In the genomic region with DNA sequence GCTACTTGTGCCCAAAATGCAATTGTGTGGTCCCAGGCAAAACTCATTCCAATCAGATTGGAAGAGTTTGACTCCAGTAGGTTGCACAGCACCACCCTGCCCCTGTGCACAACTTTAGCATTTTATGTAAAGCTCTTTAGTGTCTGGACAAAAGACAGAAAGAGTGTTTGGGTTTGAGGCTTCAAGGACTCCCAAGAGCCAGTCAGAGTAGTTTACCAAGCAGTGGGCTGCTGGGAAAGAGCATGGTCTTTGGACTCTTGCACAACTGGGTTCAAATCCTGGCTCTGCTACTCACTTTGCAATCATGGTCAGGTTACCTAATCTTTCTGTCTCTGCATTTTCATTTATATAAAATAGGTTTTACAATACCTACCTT, we compare ENCODE assay signal across 1 cellular context.
TF ChIP-seq lines count a peak whose summit lies in the region.

No MANE protein-coding gene starts in this region.

TF ChIP-seq in HepG2, 621 proteins besides CTCF, POLR2A, EP300 and RAD21 (continued from another document):
- peak; percentile 60 for TF ChIP-seq ELF3 (CRISPR knock-in tag; IDR thresholded peaks at IDR 0.05)
- TF ChIP-seq, protein P1, sequence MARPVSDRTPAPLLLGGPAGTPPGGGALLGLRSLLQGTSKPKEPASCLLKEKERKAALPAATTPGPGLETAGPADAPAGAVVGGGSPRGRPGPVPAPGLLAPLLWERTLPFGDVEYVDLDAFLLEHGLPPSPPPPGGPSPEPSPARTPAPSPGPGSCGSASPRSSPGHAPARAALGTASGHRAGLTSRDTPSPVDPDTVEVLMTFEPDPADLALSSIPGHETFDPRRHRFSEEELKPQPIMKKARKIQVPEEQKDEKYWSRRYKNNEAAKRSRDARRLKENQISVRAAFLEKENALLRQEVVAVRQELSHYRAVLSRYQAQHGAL (CRISPR knock-in tag; IDR thresholded peaks at IDR 0.05; ENCODE audit: not compliant biosample characterization): no peak
- no peak for TF ChIP-seq ZNF570 (CRISPR knock-in tag; IDR thresholded peaks at IDR 0.05; ENCODE audit: borderline replicate concordance)
- TF ChIP-seq, protein P2, sequence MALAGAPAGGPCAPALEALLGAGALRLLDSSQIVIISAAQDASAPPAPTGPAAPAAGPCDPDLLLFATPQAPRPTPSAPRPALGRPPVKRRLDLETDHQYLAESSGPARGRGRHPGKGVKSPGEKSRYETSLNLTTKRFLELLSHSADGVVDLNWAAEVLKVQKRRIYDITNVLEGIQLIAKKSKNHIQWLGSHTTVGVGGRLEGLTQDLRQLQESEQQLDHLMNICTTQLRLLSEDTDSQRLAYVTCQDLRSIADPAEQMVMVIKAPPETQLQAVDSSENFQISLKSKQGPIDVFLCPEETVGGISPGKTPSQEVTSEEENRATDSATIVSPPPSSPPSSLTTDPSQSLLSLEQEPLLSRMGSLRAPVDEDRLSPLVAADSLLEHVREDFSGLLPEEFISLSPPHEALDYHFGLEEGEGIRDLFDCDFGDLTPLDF (CRISPR knock-in tag; IDR thresholded peaks at IDR 0.05): no peak
- TF ChIP-seq SNAI1 (CRISPR knock-in tag; IDR thresholded peaks at IDR 0.05; ENCODE audit: borderline replicate concordance): no peak
- peak; percentile 97 for TF ChIP-seq ZNF644 (CRISPR knock-in tag; IDR thresholded peaks at IDR 0.05; ENCODE audit: low read depth)
- TF ChIP-seq, protein P3, sequence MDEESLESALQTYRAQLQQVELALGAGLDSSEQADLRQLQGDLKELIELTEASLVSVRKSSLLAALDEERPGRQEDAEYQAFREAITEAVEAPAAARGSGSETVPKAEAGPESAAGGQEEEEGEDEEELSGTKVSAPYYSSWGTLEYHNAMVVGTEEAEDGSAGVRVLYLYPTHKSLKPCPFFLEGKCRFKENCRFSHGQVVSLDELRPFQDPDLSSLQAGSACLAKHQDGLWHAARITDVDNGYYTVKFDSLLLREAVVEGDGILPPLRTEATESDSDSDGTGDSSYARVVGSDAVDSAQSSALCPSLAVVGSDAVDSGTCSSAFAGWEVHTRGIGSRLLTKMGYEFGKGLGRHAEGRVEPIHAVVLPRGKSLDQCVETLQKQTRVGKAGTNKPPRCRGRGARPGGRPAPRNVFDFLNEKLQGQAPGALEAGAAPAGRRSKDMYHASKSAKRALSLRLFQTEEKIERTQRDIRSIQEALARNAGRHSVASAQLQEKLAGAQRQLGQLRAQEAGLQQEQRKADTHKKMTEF (CRISPR knock-in tag; IDR thresholded peaks at IDR 0.05): peak; percentile 87; the same call in 1 of the 2 replicates
- TF ChIP-seq ZNF746 (CRISPR knock-in tag; IDR thresholded peaks at IDR 0.05): no peak
- TF ChIP-seq RAD51 (IDR thresholded peaks at IDR 0.05; ENCODE audit: borderline replicate concordance): no peak
- TF ChIP-seq NR2F2 (IDR thresholded peaks at IDR 0.05; ENCODE audit: borderline replicate concordance, low read depth): no peak
- TF ChIP-seq, protein P4, sequence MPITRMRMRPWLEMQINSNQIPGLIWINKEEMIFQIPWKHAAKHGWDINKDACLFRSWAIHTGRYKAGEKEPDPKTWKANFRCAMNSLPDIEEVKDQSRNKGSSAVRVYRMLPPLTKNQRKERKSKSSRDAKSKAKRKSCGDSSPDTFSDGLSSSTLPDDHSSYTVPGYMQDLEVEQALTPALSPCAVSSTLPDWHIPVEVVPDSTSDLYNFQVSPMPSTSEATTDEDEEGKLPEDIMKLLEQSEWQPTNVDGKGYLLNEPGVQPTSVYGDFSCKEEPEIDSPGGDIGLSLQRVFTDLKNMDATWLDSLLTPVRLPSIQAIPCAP (CRISPR knock-in tag; IDR thresholded peaks at IDR 0.05; ENCODE audit: low read depth): no peak
- no peak for TF ChIP-seq ZNF451 (CRISPR knock-in tag; IDR thresholded peaks at IDR 0.05)
- peak; percentile 65; the same call in 1 of the 2 replicates for TF ChIP-seq KAT8 (CRISPR knock-in tag; IDR thresholded peaks at IDR 0.05)
- TF ChIP-seq ZNF678 (CRISPR knock-in tag; IDR thresholded peaks at IDR 0.05): no peak
- TF ChIP-seq TARDBP (CRISPR knock-in tag; IDR thresholded peaks at IDR 0.05): peak; percentile 29; the same call in 1 of the 2 replicates
- no peak for TF ChIP-seq FOSL1 (CRISPR knock-in tag; IDR thresholded peaks at IDR 0.05; ENCODE audit: borderline replicate concordance)
- no peak for TF ChIP-seq ZFP1 (CRISPR knock-in tag; IDR thresholded peaks at IDR 0.05)
